In the genomic region with DNA sequence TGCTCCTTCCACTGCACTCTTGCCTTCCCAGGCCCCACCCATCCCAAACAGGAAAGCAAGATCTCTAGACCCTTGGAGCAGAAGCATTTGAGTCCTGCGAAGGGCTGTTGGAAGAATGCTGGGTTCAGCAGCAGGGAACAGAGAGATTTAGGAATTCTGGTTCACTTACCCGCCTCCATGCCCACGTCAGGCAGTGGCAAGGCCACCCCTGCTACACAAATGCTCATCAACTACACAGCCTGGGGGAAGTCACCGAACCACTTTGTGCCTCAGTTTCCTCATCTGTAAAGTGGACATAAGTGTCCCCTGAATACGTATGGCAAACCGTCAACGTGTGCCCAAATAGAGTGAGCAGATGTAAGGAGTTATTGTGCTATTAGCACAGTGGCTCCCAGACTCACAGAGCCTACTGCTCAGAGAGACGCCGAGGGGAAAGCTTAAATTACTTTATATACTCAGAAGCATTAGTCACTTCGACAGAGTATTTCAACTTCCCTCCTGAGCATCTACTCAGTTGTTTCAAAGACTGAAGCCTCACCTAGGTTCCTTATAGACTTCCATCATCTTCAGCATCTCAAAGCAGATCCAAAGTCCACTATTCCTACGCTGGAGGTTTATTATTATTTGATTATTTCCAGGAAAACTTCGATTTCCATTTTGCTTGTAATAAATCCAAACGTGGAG, we compare ENCODE assay signal across 8 cellular contexts. TPM values are rescaled to one million over a fixed set of nuclear protein-coding genes. Genes with fewer than 3 reads are reported as not detected.
DNase-seq lines count a peak whose midpoint lies in the region; ATAC-seq, FAIRE-seq and TF ChIP-seq lines count a peak whose summit lies in the region.

No MANE protein-coding gene starts in this region.

- H3K9me3 Mint-ChIP-seq in T-helper 1 cell treated with Interleukin-12 subunit alpha and Interleukin-12 subunit beta and Interleukin-4 antibody, amounts not matched to agents 30 μg/mL and 1 μg/mL, for 36 hours, result no peaks in the 10 kb centered on the region
- H3K9me3 Mint-ChIP-seq in T-cell, result no peaks in the 10 kb centered on the region

- DNase-seq in T-helper 1 cell (no peak), T-cell (no peak), stomach (no peak), H4 (ENCODE audit: low spot score) (no peak), HuH-7 (ENCODE audit: low spot score) (no peak), GM19239 (ENCODE audit: insufficient read length, low spot score) (no peak)

- intact Hi-C loops in stomach (cut with DNase I; ENCODE audit: low total_unique reads), result no loop called here

- H3K4me3 Mint-ChIP-seq in T-helper 1 cell treated with Interleukin-12 subunit alpha and Interleukin-12 subunit beta and Interleukin-4 antibody, amounts not matched to agents 30 μg/mL and 1 μg/mL, for 36 hours, result peak overlapping the region; percentile 75
- peak overlapping the region in 2 of 3 donors; percentile 73 to 75 for H3K4me3 Mint-ChIP-seq in T-cell

- H3K36me3 ChIP-seq in iPS-15b (ENCODE audit: control insufficient read depth, insufficient read depth, low read length) (no peaks in the 10 kb centered on the region), stomach (no peaks in the 10 kb centered on the region)

- H3K27me3 Mint-ChIP-seq in T-helper 1 cell treated with Interleukin-12 subunit alpha and Interleukin-12 subunit beta and Interleukin-4 antibody, amounts not matched to agents 30 μg/mL and 1 μg/mL, for 36 hours (ENCODE audit: low read depth), result peaks cover 29% of the 10 kb centered on the region
- H3K27me3 Mint-ChIP-seq in T-cell, result peaks cover 8 to 20% of the 10 kb centered on the region in 2 donors

- H3K4me1 Mint-ChIP-seq in T-helper 1 cell treated with Interleukin-12 subunit alpha and Interleukin-12 subunit beta and Interleukin-4 antibody, amounts not matched to agents 30 μg/mL and 1 μg/mL, for 36 hours (ENCODE audit: low read depth), result peaks cover 8% of the 10 kb centered on the region
- peaks cover 0 to 4% (median 2%) of the 10 kb centered on the region in 3 donors for H3K4me1 Mint-ChIP-seq in T-cell

- WGBS in stomach, 5 donors, result 19 to 34% (median 30%) methylated on average over 13 of the region's 13 CpGs

- ATAC-seq in T-cell (replicated peaks in 1 of 4), result no peak

- H3K36me3 Mint-ChIP-seq in T-helper 1 cell treated with Interleukin-12 subunit alpha and Interleukin-12 subunit beta and Interleukin-4 antibody, amounts not matched to agents 30 μg/mL and 1 μg/mL, for 36 hours (ENCODE audit: low read depth), result no peaks in the 10 kb centered on the region
- no peaks in the 10 kb centered on the region for H3K36me3 Mint-ChIP-seq in T-cell

- POLR2A ChIA-PET in T-cell (lab: Charles Lee), result no interaction called here

- CTCF ChIA-PET in T-cell (lab: Charles Lee), result no interaction called here

- no peak overlapping the region for H3K27ac Mint-ChIP-seq in T-helper 1 cell treated with Interleukin-12 subunit alpha and Interleukin-12 subunit beta and Interleukin-4 antibody, amounts not matched to agents 30 μg/mL and 1 μg/mL, for 36 hours
- no peak overlapping the region for H3K27ac Mint-ChIP-seq in T-cell

- peak overlapping the region; percentile 5 for H3K9ac ChIP-seq in iPS-15b (ENCODE audit: low read depth, low read length)

- peak overlapping the region; percentile 86 to 97 (median 88) for H3K27ac ChIP-seq in stomach

- H3K27me3 ChIP-seq in iPS-15b (ENCODE audit: control insufficient read depth, insufficient read depth, low read length) (peaks cover 28% of the 10 kb centered on the region), stomach (peaks cover 0 to 20% (median 2%) of the 10 kb centered on the region in 3 donors)

- H3K4me3 ChIP-seq in iPS-15b (ENCODE audit: low read depth, low read length), result peak overlapping the region; percentile 55
- peak overlapping the region; percentile 68 to 73 (median 71) for H3K4me3 ChIP-seq in stomach

- H3K9me3 ChIP-seq in iPS-15b (ENCODE audit: control insufficient read depth, insufficient read depth, low read length), result no peaks in the 10 kb centered on the region
- H3K9me3 ChIP-seq in stomach, result no peaks in the 10 kb centered on the region

- H3K4me1 ChIP-seq in iPS-15b (ENCODE audit: control insufficient read depth, insufficient read depth, low read length) (peaks cover 4% of the 10 kb centered on the region), stomach (peaks cover 0 to 34% (median 9%) of the 10 kb centered on the region in 4 donors)

- TF ChIP-seq EP300 in stomach (IDR thresholded peaks at IDR 0.05), result no peak

- no peak for FAIRE-seq in GM19239 (lab: Jason Lieb, UNC)

- no peak for TF ChIP-seq POLR2A in stomach (IDR thresholded peaks at IDR 0.05)

- TF ChIP-seq CTCF in stomach (IDR thresholded peaks at IDR 0.05), result no peak

RNA-seq across cellular contexts. Expression of a gene that starts 0.9 kb away (rescaled TPM):
- total RNA-seq in T-cell (1 to 10 TPM; 2.7 to 9.1 (median 7.3) TPM), stomach (100 to 1,000 TPM in 1 of 5 donors, 10 to 100 TPM in 3, 1 to 10 TPM in 1; 2.9 to 144 (median 85.8) TPM)
- polyA plus RNA-seq in stomach, result 10 to 100 TPM; 35.7 to 77.1 (median 63.8) TPM
- total RNA-seq in H4 (2014; rRNA removed; shearing (Covaris generic)), result 16.0 and 25.2 TPM in 2 replicates

RNA-seq across cellular contexts. Expression of a gene that starts 34.4 kb away (rescaled TPM):
- 10 to 100 TPM; 15.7 to 21.4 (median 17.4) TPM for total RNA-seq in T-cell
- total RNA-seq in stomach, result 10 to 100 TPM in 3 of 5 donors, 1 to 10 TPM in 2; 1.2 to 84.0 (median 20.1) TPM
- 10 to 100 TPM; 19.7 to 37.0 (median 27.7) TPM for polyA plus RNA-seq in stomach
- 47.9 and 54.5 TPM in 2 replicates for total RNA-seq in H4 (2014; rRNA removed; shearing (Covaris generic))

RNA-seq across cellular contexts. Expression of a gene that starts 59.8 kb away (rescaled TPM):
- total RNA-seq in T-cell, result 10 to 100 TPM; 13.8 to 40.5 (median 37.7) TPM
- total RNA-seq in stomach, result 10 to 100 TPM in 3 of 5 donors, 1 to 10 TPM in 2; 2.3 to 17.0 (median 11.9) TPM
- 10 to 100 TPM; 20.0 to 40.9 (median 20.1) TPM for polyA plus RNA-seq in stomach
- total RNA-seq in H4 (2014; rRNA removed; shearing (Covaris generic)), result 27.5 and 39.5 TPM in 2 replicates
